In the genomic region with DNA sequence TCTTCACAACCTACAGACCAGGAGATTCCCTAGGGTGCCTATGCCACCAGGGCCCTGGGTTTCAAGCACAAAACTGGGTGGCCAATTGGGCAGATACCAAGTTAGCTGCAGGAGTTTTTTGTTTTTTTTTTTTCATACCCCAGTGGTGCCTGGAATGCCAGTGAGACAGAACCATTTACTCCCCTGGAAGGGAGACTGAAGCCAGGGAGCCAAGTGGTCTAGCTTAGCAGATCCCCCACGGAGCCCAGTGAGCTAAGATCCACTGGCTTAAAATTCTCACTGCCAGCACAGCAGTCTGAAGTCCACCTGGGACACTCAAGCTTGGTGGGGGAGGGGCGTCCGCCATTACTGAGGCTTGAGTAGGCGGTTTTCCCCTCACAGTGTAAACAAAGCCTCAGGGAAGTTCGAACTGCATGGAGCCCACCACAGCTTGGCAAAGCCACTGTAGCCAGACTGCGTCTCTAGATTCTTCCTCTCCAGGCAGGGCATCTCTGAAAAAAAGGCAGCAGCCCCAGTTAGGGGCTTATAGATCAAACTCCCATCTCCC, we compare ENCODE assay signal across 2 cellular contexts.
TF ChIP-seq lines count a peak whose summit lies in the region.
"Not testable (repeated sequence)": the region's sequence is repeated elsewhere in the genome, so short reads cannot be mapped to it uniquely, and the experiment has no call there.

No MANE protein-coding gene starts in this region.

TF ChIP-seq in HEK293, 187 proteins besides CTCF, POLR2A, EP300 and RAD21:
- TF ChIP-seq ZIC2 (tag by site-specific recombination; IDR thresholded peaks at IDR 0.05), result peak; percentile 78
- peak; percentile 76; the same call in 1 of the 2 replicates for TF ChIP-seq GLIS1 (tag by site-specific recombination; IDR thresholded peaks at IDR 0.05)
TF ChIP-seq in HEK293: peak in this region for 2; not testable (repeated sequence) for 185.

TF ChIP-seq in HepG2, 621 proteins besides CTCF, POLR2A, EP300 and RAD21:
- TF ChIP-seq ZNF644 (CRISPR knock-in tag; IDR thresholded peaks at IDR 0.05; ENCODE audit: low read depth) (0 out of 2 replicates have a peak, but pooled peaks have one; percentile 50), GFI1 (CRISPR knock-in tag; IDR thresholded peaks at IDR 0.05; ENCODE audit: borderline replicate concordance) (0 out of 2 replicates have a peak, but pooled peaks have one; percentile 22), HOXA3 (CRISPR knock-in tag; IDR thresholded peaks at IDR 0.05) (peak; percentile 40; the same call in 1 of the 2 replicates), YY1 (IDR thresholded peaks at IDR 0.05; ENCODE audit: insufficient read depth, insufficient replicate concordance, low read depth, low read length) (peak; percentile 75), DMAP1 (CRISPR knock-in tag; IDR thresholded peaks at IDR 0.05) (0 out of 2 replicates have a peak, but pooled peaks have one; percentile 31), HNF4A (CRISPR knock-in tag; IDR thresholded peaks at IDR 0.05) (peak; percentile 70), FOXA1 (CRISPR knock-in tag; IDR thresholded peaks at IDR 0.05) (peak; percentile 39; the same call in 1 of the 2 replicates)
- TF ChIP-seq, protein P1, sequence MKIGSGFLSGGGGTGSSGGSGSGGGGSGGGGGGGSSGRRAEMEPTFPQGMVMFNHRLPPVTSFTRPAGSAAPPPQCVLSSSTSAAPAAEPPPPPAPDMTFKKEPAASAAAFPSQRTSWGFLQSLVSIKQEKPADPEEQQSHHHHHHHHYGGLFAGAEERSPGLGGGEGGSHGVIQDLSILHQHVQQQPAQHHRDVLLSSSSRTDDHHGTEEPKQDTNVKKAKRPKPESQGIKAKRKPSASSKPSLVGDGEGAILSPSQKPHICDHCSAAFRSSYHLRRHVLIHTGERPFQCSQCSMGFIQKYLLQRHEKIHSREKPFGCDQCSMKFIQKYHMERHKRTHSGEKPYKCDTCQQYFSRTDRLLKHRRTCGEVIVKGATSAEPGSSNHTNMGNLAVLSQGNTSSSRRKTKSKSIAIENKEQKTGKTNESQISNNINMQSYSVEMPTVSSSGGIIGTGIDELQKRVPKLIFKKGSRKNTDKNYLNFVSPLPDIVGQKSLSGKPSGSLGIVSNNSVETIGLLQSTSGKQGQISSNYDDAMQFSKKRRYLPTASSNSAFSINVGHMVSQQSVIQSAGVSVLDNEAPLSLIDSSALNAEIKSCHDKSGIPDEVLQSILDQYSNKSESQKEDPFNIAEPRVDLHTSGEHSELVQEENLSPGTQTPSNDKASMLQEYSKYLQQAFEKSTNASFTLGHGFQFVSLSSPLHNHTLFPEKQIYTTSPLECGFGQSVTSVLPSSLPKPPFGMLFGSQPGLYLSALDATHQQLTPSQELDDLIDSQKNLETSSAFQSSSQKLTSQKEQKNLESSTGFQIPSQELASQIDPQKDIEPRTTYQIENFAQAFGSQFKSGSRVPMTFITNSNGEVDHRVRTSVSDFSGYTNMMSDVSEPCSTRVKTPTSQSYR (CRISPR knock-in tag; IDR thresholded peaks at IDR 0.05; ENCODE audit: borderline replicate concordance), result peak; percentile 95
- TF ChIP-seq, protein P2, sequence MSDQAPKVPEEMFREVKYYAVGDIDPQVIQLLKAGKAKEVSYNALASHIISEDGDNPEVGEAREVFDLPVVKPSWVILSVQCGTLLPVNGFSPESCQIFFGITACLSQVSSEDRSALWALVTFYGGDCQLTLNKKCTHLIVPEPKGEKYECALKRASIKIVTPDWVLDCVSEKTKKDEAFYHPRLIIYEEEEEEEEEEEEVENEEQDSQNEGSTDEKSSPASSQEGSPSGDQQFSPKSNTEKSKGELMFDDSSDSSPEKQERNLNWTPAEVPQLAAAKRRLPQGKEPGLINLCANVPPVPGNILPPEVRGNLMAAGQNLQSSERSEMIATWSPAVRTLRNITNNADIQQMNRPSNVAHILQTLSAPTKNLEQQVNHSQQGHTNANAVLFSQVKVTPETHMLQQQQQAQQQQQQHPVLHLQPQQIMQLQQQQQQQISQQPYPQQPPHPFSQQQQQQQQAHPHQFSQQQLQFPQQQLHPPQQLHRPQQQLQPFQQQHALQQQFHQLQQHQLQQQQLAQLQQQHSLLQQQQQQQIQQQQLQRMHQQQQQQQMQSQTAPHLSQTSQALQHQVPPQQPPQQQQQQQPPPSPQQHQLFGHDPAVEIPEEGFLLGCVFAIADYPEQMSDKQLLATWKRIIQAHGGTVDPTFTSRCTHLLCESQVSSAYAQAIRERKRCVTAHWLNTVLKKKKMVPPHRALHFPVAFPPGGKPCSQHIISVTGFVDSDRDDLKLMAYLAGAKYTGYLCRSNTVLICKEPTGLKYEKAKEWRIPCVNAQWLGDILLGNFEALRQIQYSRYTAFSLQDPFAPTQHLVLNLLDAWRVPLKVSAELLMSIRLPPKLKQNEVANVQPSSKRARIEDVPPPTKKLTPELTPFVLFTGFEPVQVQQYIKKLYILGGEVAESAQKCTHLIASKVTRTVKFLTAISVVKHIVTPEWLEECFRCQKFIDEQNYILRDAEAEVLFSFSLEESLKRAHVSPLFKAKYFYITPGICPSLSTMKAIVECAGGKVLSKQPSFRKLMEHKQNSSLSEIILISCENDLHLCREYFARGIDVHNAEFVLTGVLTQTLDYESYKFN (CRISPR knock-in tag; conservative IDR thresholded peaks at IDR 0.05), result peak; percentile 39; the same call in 1 of the 2 replicates
- TF ChIP-seq FOXA1 (IDR thresholded peaks at IDR 0.05), result not testable (repeated sequence)
